ENCODE assay signal across 2 cellular contexts in the genomic region with DNA sequence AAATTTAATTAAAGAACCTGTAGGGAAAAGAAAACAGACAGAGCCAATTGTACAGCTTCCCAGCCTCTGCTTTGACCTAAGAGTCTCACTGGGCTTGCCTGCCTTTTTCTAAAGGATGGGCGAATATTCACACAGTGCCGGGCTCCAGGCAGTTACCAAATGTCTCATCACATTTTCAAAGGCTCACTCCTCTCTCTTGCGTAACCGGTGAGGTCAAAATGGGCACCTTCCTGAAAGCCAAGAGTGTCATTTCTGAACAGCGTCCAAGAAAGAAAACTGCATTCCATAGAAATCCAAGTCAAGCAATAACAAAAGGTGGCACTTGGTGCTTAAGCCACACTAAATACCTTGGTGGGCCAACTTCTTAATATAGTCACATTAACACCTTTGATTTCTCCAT.
A peak's percentile ranks its signal among the peaks of the same experiment; 100 is the strongest.
TF ChIP-seq lines count a peak whose summit lies in the region.

No MANE protein-coding gene starts in this region.

TF ChIP-seq in Ishikawa, 13 proteins besides CTCF, POLR2A, EP300 and RAD21 (continued from another document):
- TF ChIP-seq, protein P1, sequence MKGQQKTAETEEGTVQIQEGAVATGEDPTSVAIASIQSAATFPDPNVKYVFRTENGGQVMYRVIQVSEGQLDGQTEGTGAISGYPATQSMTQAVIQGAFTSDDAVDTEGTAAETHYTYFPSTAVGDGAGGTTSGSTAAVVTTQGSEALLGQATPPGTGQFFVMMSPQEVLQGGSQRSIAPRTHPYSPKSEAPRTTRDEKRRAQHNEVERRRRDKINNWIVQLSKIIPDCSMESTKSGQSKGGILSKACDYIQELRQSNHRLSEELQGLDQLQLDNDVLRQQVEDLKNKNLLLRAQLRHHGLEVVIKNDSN (IDR thresholded peaks at IDR 0.05): no peak
- TF ChIP-seq MAX (IDR thresholded peaks at IDR 0.05): no peak
- 0 out of 2 replicates have a peak, but pooled peaks have one; percentile 15 for TF ChIP-seq CREB1 (IDR thresholded peaks at IDR 0.05; ENCODE audit: low read depth)
- TF ChIP-seq REST (IDR thresholded peaks at IDR 0.05; ENCODE audit: low read depth): no peak
- TF ChIP-seq CEBPB (IDR thresholded peaks at IDR 0.05): peak; percentile 98
- TF ChIP-seq NFIC (IDR thresholded peaks at IDR 0.05): peak; percentile 69
- peak; percentile 52; the same call in 1 of the 2 replicates for TF ChIP-seq TCF12 (IDR thresholded peaks at IDR 0.05; ENCODE audit: low read depth)
TF ChIP-seq in Ishikawa: peak in this region for 7.

TF ChIP-seq in K562, 482 proteins besides CTCF, POLR2A, EP300 and RAD21 (continued from another document):
- TF ChIP-seq SRSF9 (IDR thresholded peaks at IDR 0.05; ENCODE audit: borderline replicate concordance, low read depth, low read length) (no peak), CBX5 (IDR thresholded peaks at IDR 0.05; ENCODE audit: borderline replicate concordance, low read depth) (no peak), ZNF311 (CRISPR knock-in tag; IDR thresholded peaks at IDR 0.05) (no peak), YY1 (IDR thresholded peaks at IDR 0.05; ENCODE audit: borderline replicate concordance in 1 of 3, control insufficient read depth in 1 of 3, extremely low read depth in 1 of 3, insufficient read depth in 3 of 3, insufficient read length in 1 of 3, insufficient replicate concordance in 2 of 3, low read depth in 1 of 3, low read length in 2 of 3) (peak in 1 of 3 experiments; percentile 52), NR2C1 (IDR thresholded peaks at IDR 0.05) (no peak), NR2C1 (tag; IDR thresholded peaks at IDR 0.05) (peak; percentile 48; the same call in 1 of the 2 replicates), CXXC5 (CRISPR knock-in tag; IDR thresholded peaks at IDR 0.05) (peak; percentile 19; the same call in 1 of the 2 replicates), ZNF57 (CRISPR knock-in tag; IDR thresholded peaks at IDR 0.05) (no peak), EWSR1 (IDR thresholded peaks at IDR 0.05; ENCODE audit: borderline replicate concordance, low read depth, partially characterized antibody) (no peak), ZNF76 (CRISPR knock-in tag; IDR thresholded peaks at IDR 0.05; ENCODE audit: borderline replicate concordance) (no peak), C11orf30 (IDR thresholded peaks at IDR 0.05; ENCODE audit: low read depth) (no peak), ZBTB8A (IDR thresholded peaks at IDR 0.05; ENCODE audit: partially characterized antibody) (no peak), SMAD4 (CRISPR knock-in tag; conservative IDR thresholded peaks at IDR 0.05) (peak; percentile 6; the same call in 1 of the 2 replicates), TAF15 (IDR thresholded peaks at IDR 0.05; ENCODE audit: low read depth, low read length) (no peak), MCM2 (IDR thresholded peaks at IDR 0.05; ENCODE audit: low read depth) (no peak), MTA2 (IDR thresholded peaks at IDR 0.05; ENCODE audit: low read depth) (no peak), KAT7 (CRISPR knock-in tag; IDR thresholded peaks at IDR 0.05; ENCODE audit: borderline replicate concordance) (no peak), ZNF324 (CRISPR knock-in tag; IDR thresholded peaks at IDR 0.05) (no peak), ZNF655 (CRISPR knock-in tag; IDR thresholded peaks at IDR 0.05) (no peak), ZNF354B (CRISPR knock-in tag; IDR thresholded peaks at IDR 0.05) (no peak), ZBED1 (IDR thresholded peaks at IDR 0.05) (no peak), CEBPG (CRISPR knock-in tag; IDR thresholded peaks at IDR 0.05) (peak; percentile 82), CEBPG (tag; conservative IDR thresholded peaks at IDR 0.05 in 1 of 2, IDR thresholded peaks at IDR 0.05 in 1 of 2) (peak; percentile 93 to 96), NCOA2 (IDR thresholded peaks at IDR 0.05; ENCODE audit: partially characterized antibody in 2 of 2) (no peak), ATF3 (IDR thresholded peaks at IDR 0.05) (peak; percentile 72; the same call in 1 of the 2 replicates), ATF3 (CRISPR knock-in tag; conservative IDR thresholded peaks at IDR 0.05) (no peak), HEY1 (CRISPR knock-in tag; IDR thresholded peaks at IDR 0.05; ENCODE audit: borderline replicate concordance) (no peak), ZNF197 (CRISPR knock-in tag; IDR thresholded peaks at IDR 0.05; ENCODE audit: low read depth) (no peak), FOXJ2 (tag; IDR thresholded peaks at IDR 0.05) (no peak), ZKSCAN1 (IDR thresholded peaks at IDR 0.05; ENCODE audit: low read depth, low read length) (no peak), CEBPB (tag; IDR thresholded peaks at IDR 0.05) (peak; percentile 98), SMAD2 (IDR thresholded peaks at IDR 0.05; ENCODE audit: low read depth, low read length) (no peak), MYBL2 (IDR thresholded peaks at IDR 0.05; ENCODE audit: low read depth) (peak; percentile 16; the same call in 1 of the 2 replicates), MYBL2 (CRISPR knock-in tag; IDR thresholded peaks at IDR 0.05; ENCODE audit: borderline replicate concordance) (no peak), EHMT2 (IDR thresholded peaks at IDR 0.05) (no peak), TCF7L2 (IDR thresholded peaks at IDR 0.05; ENCODE audit: low read depth, low read length) (no peak)
- TF ChIP-seq, protein P2, sequence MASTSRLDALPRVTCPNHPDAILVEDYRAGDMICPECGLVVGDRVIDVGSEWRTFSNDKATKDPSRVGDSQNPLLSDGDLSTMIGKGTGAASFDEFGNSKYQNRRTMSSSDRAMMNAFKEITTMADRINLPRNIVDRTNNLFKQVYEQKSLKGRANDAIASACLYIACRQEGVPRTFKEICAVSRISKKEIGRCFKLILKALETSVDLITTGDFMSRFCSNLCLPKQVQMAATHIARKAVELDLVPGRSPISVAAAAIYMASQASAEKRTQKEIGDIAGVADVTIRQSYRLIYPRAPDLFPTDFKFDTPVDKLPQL (IDR thresholded peaks at IDR 0.05; ENCODE audit: extremely low read depth, insufficient read length): no peak
- TF ChIP-seq, protein P3, sequence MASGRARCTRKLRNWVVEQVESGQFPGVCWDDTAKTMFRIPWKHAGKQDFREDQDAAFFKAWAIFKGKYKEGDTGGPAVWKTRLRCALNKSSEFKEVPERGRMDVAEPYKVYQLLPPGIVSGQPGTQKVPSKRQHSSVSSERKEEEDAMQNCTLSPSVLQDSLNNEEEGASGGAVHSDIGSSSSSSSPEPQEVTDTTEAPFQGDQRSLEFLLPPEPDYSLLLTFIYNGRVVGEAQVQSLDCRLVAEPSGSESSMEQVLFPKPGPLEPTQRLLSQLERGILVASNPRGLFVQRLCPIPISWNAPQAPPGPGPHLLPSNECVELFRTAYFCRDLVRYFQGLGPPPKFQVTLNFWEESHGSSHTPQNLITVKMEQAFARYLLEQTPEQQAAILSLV (tag; IDR thresholded peaks at IDR 0.05): peak; percentile 74
TF ChIP-seq in K562: peak in this region for 13.
